Comparison of ENCODE assay signal across 1 cellular context in genomic region chr20:45882469-45883099, GRCh38.
TF ChIP-seq lines count a peak whose summit lies in the region.

No MANE protein-coding gene starts in this region.

TF ChIP-seq in HepG2, 621 proteins besides CTCF, POLR2A, EP300 and RAD21:
- no peak for TF ChIP-seq MBD4 (IDR thresholded peaks at IDR 0.05; ENCODE audit: borderline replicate concordance, low read length)
- TF ChIP-seq RNF219 (CRISPR knock-in tag; IDR thresholded peaks at IDR 0.05), result 0 out of 2 replicates have a peak, but pooled peaks have one; percentile 9
- 0 out of 4 replicates have a peak, but pooled peaks of 1 of the 2 experiments have one; percentile 54 for TF ChIP-seq REST (IDR thresholded peaks at IDR 0.05; ENCODE audit: borderline replicate concordance in 1 of 2, low read depth in 1 of 2, low read length in 2 of 2)
- no peak for TF ChIP-seq TEAD2 (CRISPR knock-in tag; IDR thresholded peaks at IDR 0.05)
- TF ChIP-seq ZNF83 (CRISPR knock-in tag; IDR thresholded peaks at IDR 0.05; ENCODE audit: borderline replicate concordance), result no peak
- no peak for TF ChIP-seq NFKB2 (CRISPR knock-in tag; IDR thresholded peaks at IDR 0.05; ENCODE audit: borderline replicate concordance)
- no peak for TF ChIP-seq ZNF30 (CRISPR knock-in tag; IDR thresholded peaks at IDR 0.05)
- TF ChIP-seq ZNF781 (CRISPR knock-in tag; IDR thresholded peaks at IDR 0.05; ENCODE audit: borderline replicate concordance, not compliant biosample characterization), result peak; percentile 13
- TF ChIP-seq ZUFSP (CRISPR knock-in tag; IDR thresholded peaks at IDR 0.05; ENCODE audit: borderline replicate concordance), result no peak
- TF ChIP-seq ZFP91 (CRISPR knock-in tag; IDR thresholded peaks at IDR 0.05; ENCODE audit: borderline replicate concordance), result no peak
- TF ChIP-seq ZC3H4 (CRISPR knock-in tag; IDR thresholded peaks at IDR 0.05; ENCODE audit: borderline replicate concordance), result 0 out of 2 replicates have a peak, but pooled peaks have one; percentile 26
- no peak for TF ChIP-seq ZNF772 (CRISPR knock-in tag; IDR thresholded peaks at IDR 0.05)
- TF ChIP-seq HOXA3 (CRISPR knock-in tag; IDR thresholded peaks at IDR 0.05), result 0 out of 2 replicates have a peak, but pooled peaks have one; percentile 1
- no peak for TF ChIP-seq ADNP (CRISPR knock-in tag; IDR thresholded peaks at IDR 0.05)
- no peak for TF ChIP-seq UBTF (CRISPR knock-in tag; IDR thresholded peaks at IDR 0.05)
- 0 out of 2 replicates have a peak, but pooled peaks have one; percentile 16 for TF ChIP-seq POLR2AphosphoS5 (IDR thresholded peaks at IDR 0.05; ENCODE audit: low read depth, low read length)
- 0 out of 2 replicates have a peak, but pooled peaks have one; percentile 28 for TF ChIP-seq GMEB1 (CRISPR knock-in tag; IDR thresholded peaks at IDR 0.05; ENCODE audit: borderline replicate concordance)
- no peak for TF ChIP-seq IRF2 (CRISPR knock-in tag; IDR thresholded peaks at IDR 0.05)
- no peak for TF ChIP-seq ZFP36L2 (CRISPR knock-in tag; IDR thresholded peaks at IDR 0.05)
- no peak for TF ChIP-seq ARNTL (CRISPR knock-in tag; IDR thresholded peaks at IDR 0.05)
TF ChIP-seq in HepG2: peak in this region for 7.
